ENCODE assay signal across 25 cellular contexts in the genomic region with DNA sequence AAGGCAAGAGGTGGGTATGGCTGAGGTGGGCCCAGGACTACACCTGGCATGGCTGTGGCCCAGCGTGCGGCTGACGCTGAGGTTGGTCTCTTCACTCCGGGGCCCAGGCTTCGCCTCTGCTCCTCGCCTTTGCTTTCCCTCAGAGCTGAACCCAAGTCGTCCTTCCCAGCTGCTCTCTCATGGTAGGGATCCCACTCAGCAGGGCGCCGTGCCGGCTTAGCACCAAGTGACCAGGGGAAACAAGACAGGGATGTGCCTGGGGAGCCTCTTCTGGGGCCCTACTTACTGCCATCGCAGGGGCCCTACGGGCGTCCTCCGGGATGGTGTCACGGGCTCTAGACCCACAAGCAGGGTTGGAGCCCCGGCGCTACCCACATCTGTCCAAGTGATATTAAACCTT.
"Had no signal": no experiment of that assay in that cellular context is flagged by ENCODE, and none has a peak within 500 bp of the region (broad histone marks: within the 10 kb centered on the region; RNA-seq: fewer than 3 reads in every experiment).

No MANE protein-coding gene starts in this region.

- H3K27ac ChIP-seq: coronary artery, lower lobe of right lung, neutrophil, parathyroid adenoma, prostate gland, right atrium auricular region, suprapubic skin, transverse colon, upper lobe of right lung, uterus had no signal

- DNase-seq: dermis blood vessel endothelial cell; effector memory CD4-positive, alpha-beta T cell; erythroblast; hypothalamus; immature natural killer cell; left ventricle myocardium superior; lower lobe of right lung; natural killer cell; stimulated activated CD4-positive, alpha-beta T cell treated with anti-CD3 and anti-CD28 coated beads, Interleukin-12 subunit alpha, Interleukin-12 subunit beta, amount 100 ng/mL, for 4 hours; stimulated activated CD4-positive, alpha-beta T cell treated with anti-CD3 and anti-CD28 coated beads, Interleukin-1b, Interleukin-23, amount 100 ng/mL, for 48 hours; stimulated activated CD4-positive, alpha-beta T cell treated with anti-CD3 and anti-CD28 coated beads, Interleukin-4, amount 100 ng/mL, for 1 hour; stimulated activated CD8-positive, alpha-beta memory T cell treated with anti-CD3 and anti-CD28 coated beads, Interleukin-4, amount 100 ng/mL, for 48 hours; stimulated activated naive CD4-positive, alpha-beta T cell; stimulated activated naive CD8-positive, alpha-beta T cell treated with anti-CD3 and anti-CD28 coated beads, Interleukin-15, amount 100 ng/mL, for 72 hours; transverse colon; upper lobe of right lung; uterus had no signal

- H3K9ac ChIP-seq: parathyroid adenoma had no signal

- H3K27ac Mint-ChIP-seq: natural killer cell; stimulated activated naive CD8-positive, alpha-beta T cell treated with anti-CD3 and anti-CD28 coated beads, Interleukin-15, amount 100 ng/mL, for 72 hours had no signal

- H3K79me2 ChIP-seq: parathyroid adenoma had no signal

- H3K9me3 Mint-ChIP-seq: natural killer cell had no signal

- H3K9me3 ChIP-seq: lower lobe of right lung, neutrophil, prostate gland, right atrium auricular region, suprapubic skin, transverse colon, upper lobe of right lung, uterus had no signal

- H3K27me3 ChIP-seq: right atrium auricular region, transverse colon, uterus had no signal

- ATAC-seq: left ventricle myocardium superior; lower lobe of right lung; natural killer cell; sciatic nerve; stimulated activated naive CD8-positive, alpha-beta T cell treated with anti-CD3 and anti-CD28 coated beads, Interleukin-15, amount 100 ng/mL, for 72 hours; upper lobe of right lung had no signal

- H3K4me1 ChIP-seq: lower lobe of right lung, parathyroid adenoma, prostate gland, right atrium auricular region, suprapubic skin, transverse colon, upper lobe of right lung, uterus had no signal

- H3K4me3 ChIP-seq: coronary artery, lower lobe of right lung, prostate gland, right atrium auricular region, smooth muscle cell, suprapubic skin, transverse colon, upper lobe of right lung, uterus had no signal

- H2AFZ ChIP-seq: parathyroid adenoma had no signal

- H3K36me3 ChIP-seq: lower lobe of right lung, neutrophil, prostate gland, right atrium auricular region, suprapubic skin, transverse colon, upper lobe of right lung, uterus had no signal

- H3K36me3 Mint-ChIP-seq: natural killer cell had no signal

- H3K4me3 Mint-ChIP-seq: immature natural killer cell; natural killer cell; stimulated activated naive CD8-positive, alpha-beta T cell treated with anti-CD3 and anti-CD28 coated beads, Interleukin-15, amount 100 ng/mL, for 72 hours had no signal

- H3K4me2 ChIP-seq: smooth muscle cell had no signal
